In the genomic region with DNA sequence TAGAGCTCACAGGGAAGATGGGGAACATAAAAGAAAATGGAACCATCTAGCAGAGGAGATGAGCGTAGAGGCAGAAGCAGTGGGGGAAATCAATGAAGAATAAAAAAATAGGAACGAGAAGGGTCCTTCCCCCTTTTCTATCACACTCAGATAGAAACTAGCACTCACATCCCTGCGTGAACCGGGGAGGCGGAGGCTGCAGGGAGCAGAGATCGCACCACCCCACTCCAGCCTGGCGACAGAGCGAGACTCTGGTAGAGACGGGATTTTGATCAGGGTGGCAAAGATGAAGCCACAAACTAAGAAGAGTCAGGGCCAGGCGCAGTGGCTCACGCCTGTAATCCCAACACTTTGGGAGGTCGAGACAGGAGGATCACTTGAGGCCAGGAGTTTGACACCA, we compare ENCODE assay signal across 14 cellular contexts.
A peak's percentile ranks its signal among the peaks of the same experiment; 100 is the strongest.
DNase-seq lines count a peak whose midpoint lies in the region; ATAC-seq and TF ChIP-seq lines count a peak whose summit lies in the region.
"Had no signal": no experiment of that assay in that cellular context is flagged by ENCODE, and none has a peak within 500 bp of the region (broad histone marks: within the 10 kb centered on the region; RNA-seq: fewer than 3 reads in every experiment).

No MANE protein-coding gene starts in this region.

- H3K27me3 Mint-ChIP-seq in naive thymus-derived CD4-positive, alpha-beta T cell = peaks cover 0 to 52% (median 0%) of the 10 kb centered on the region in 5 donors

- intact Hi-C loops in left ventricle myocardium inferior (cut with micrococcal nuclease) = no loop called here
- intact Hi-C loops in naive thymus-derived CD4-positive, alpha-beta T cell (cut with micrococcal nuclease) = no loop called here

- no peak for TF ChIP-seq POLR2A in Peyer's patch (IDR thresholded peaks at IDR 0.05)

- POLR2A ChIA-PET in naive thymus-derived CD4-positive, alpha-beta T cell (lab: Charles Lee) = no interaction called here

- H3K9me3 ChIP-seq in left ventricle myocardium inferior (replicated peaks) = no peaks in the 10 kb centered on the region
- no peaks in the 10 kb centered on the region for H3K9me3 ChIP-seq in naive thymus-derived CD4-positive, alpha-beta T cell (ENCODE audit: control insufficient read depth in 2 of 3, low read length in 3 of 3)
- no peaks in the 10 kb centered on the region for H3K9me3 ChIP-seq in Peyer's patch
- H3K9me3 ChIP-seq: tibial artery had no signal

- H3K36me3 Mint-ChIP-seq in naive thymus-derived CD4-positive, alpha-beta T cell = peaks cover 0 to 5% (median 4%) of the 10 kb centered on the region in 5 donors

- TF ChIP-seq CTCF in left ventricle myocardium inferior (IDR thresholded peaks at IDR 0.05; ENCODE audit: borderline replicate concordance) = no peak
- TF ChIP-seq CTCF in Peyer's patch (IDR thresholded peaks at IDR 0.05) = no peak

- H3K4me3 Mint-ChIP-seq in naive thymus-derived CD4-positive, alpha-beta T cell = no peak overlapping the region
- H3K4me3 Mint-ChIP-seq: neural crest cell had no signal

- H3K4me3 ChIP-seq in left ventricle myocardium inferior (no peak overlapping the region), Peyer's patch (no peak overlapping the region)
- H3K4me3 ChIP-seq in naive thymus-derived CD4-positive, alpha-beta T cell (ENCODE audit: low read length) = no peak overlapping the region
- H3K4me3 ChIP-seq: SK-N-MC, tibial artery had no signal

- peaks cover 25% of the 10 kb centered on the region for H3K27me3 ChIP-seq in left ventricle myocardium inferior (ENCODE audit: low read depth)
- no peaks in the 10 kb centered on the region for H3K27me3 ChIP-seq in naive thymus-derived CD4-positive, alpha-beta T cell (ENCODE audit: control insufficient read depth in 2 of 2, insufficient read depth in 2 of 2, low read length in 2 of 2)
- H3K27me3 ChIP-seq in Peyer's patch = no peaks in the 10 kb centered on the region
- H3K27me3 ChIP-seq: brain microvascular endothelial cell had no signal

- no peaks in the 10 kb centered on the region for H3K36me3 ChIP-seq in left ventricle myocardium inferior
- no peaks in the 10 kb centered on the region for H3K36me3 ChIP-seq in naive thymus-derived CD4-positive, alpha-beta T cell (ENCODE audit: control insufficient read depth in 2 of 3, insufficient read depth in 3 of 3, low read length in 3 of 3)
- H3K36me3 ChIP-seq in Peyer's patch = no peaks in the 10 kb centered on the region
- H3K36me3 ChIP-seq: brain microvascular endothelial cell, tibial artery had no signal

- H3K27ac Mint-ChIP-seq in naive thymus-derived CD4-positive, alpha-beta T cell = no peak overlapping the region

- H3K4me1 ChIP-seq in left ventricle myocardium inferior = no peaks in the 10 kb centered on the region
- peaks cover 0 to 23% of the 10 kb centered on the region in 2 donors for H3K4me1 ChIP-seq in naive thymus-derived CD4-positive, alpha-beta T cell (ENCODE audit: control insufficient read depth in 2 of 2, insufficient read depth in 2 of 2, low read length in 2 of 2)
- peaks cover 0 to 9% (median 3%) of the 10 kb centered on the region in 4 donors for H3K4me1 ChIP-seq in Peyer's patch
- H3K4me1 ChIP-seq: tibial artery had no signal

- peaks cover 0 to 9% (median 0%) of the 10 kb centered on the region in 11 donors for H3K9me3 Mint-ChIP-seq in naive thymus-derived CD4-positive, alpha-beta T cell
- H3K9me3 Mint-ChIP-seq: neural crest cell had no signal

- ATAC-seq in GM18511 (IDR thresholded peaks at IDR 0.05; ENCODE audit: unreplicated experiment) (peak; percentile 38), GM21529 (IDR thresholded peaks at IDR 0.05; ENCODE audit: unreplicated experiment) (peak; percentile 20), HG03175 (IDR thresholded peaks at IDR 0.05; ENCODE audit: unreplicated experiment) (peak; percentile 32), left lobe of liver (peak; percentile 22)
- ATAC-seq in naive thymus-derived CD4-positive, alpha-beta T cell = no peak

- H3K27ac ChIP-seq in left ventricle myocardium inferior (replicated peaks) (no peak overlapping the region), Peyer's patch (peak overlapping the region in 1 of 4 donors; percentile 56)
- H3K27ac ChIP-seq in naive thymus-derived CD4-positive, alpha-beta T cell (ENCODE audit: low read depth, low read length) = no peak overlapping the region
- H3K27ac ChIP-seq: brain microvascular endothelial cell, SK-N-MC, tibial artery had no signal

- DNase-seq in left lobe of liver (ENCODE audit: low spot score) = no peak
- DNase-seq in medulla oblongata (ENCODE audit: extremely low spot score) = no peak
- no peak for DNase-seq in left ventricle myocardium inferior
- DNase-seq in naive thymus-derived CD4-positive, alpha-beta T cell = no peak
- no peak for DNase-seq in Peyer's patch
- DNase-seq: DMS 273 treated with DMSO at 0.1 percent for 48 hours, retina, tibial artery had no signal

- H3K4me1 Mint-ChIP-seq in naive thymus-derived CD4-positive, alpha-beta T cell = peaks cover 3 to 41% (median 29%) of the 10 kb centered on the region in 7 donors
- H3K4me1 Mint-ChIP-seq: neural crest cell had no signal

- CTCF ChIA-PET in naive thymus-derived CD4-positive, alpha-beta T cell (lab: Charles Lee) = no interaction called here
